Comparison of ENCODE assay signal across 20 cellular contexts in genomic region chr9:134497283-134497860, GRCh38.
"Had no signal": no experiment of that assay in that cellular context is flagged by ENCODE, and none has a peak within 500 bp of the region (broad histone marks: within the 10 kb centered on the region; RNA-seq: fewer than 3 reads in every experiment).

No MANE protein-coding gene starts in this region.

- H3K4me1 Mint-ChIP-seq: activated CD4-positive, alpha-beta T cell treated with anti-CD3 and anti-CD28 coated beads for 36 hours had no signal

- H3K36me3 ChIP-seq: adrenal gland, heart right ventricle, neutrophil, spleen, transverse colon had no signal

- H3K4me3 Mint-ChIP-seq: activated CD4-positive, alpha-beta T cell treated with anti-CD3 and anti-CD28 coated beads for 36 hours; activated CD8-positive, alpha-beta T cell treated with anti-CD3 and anti-CD28 coated beads, Interleukin-2, amount 10 ng/mL, durations not matched to agents 7 days and 5 days; stimulated activated memory B cell treated with anti-CD40 and anti-IgM and Interleukin-4, amounts not matched to agents 10 μg/mL and 1 μg/mL and 100 μg/mL, for 72 hours had no signal

- H3K4me3 ChIP-seq: adrenal gland, coronary artery, heart right ventricle, spleen, transverse colon had no signal

- H3K36me3 Mint-ChIP-seq: stimulated activated memory B cell treated with anti-CD40 and anti-IgM and Interleukin-4, amounts not matched to agents 10 μg/mL and 1 μg/mL and 100 μg/mL, for 72 hours had no signal

- H3K27ac ChIP-seq: adrenal gland, coronary artery, neutrophil, spleen, transverse colon, VCaP had no signal

- H3K9me3 Mint-ChIP-seq: stimulated activated memory B cell treated with anti-CD40 and anti-IgM and Interleukin-4, amounts not matched to agents 10 μg/mL and 1 μg/mL and 100 μg/mL, for 72 hours had no signal

- FAIRE-seq: endothelial cell of umbilical vein, frontal cortex, kidney had no signal

- H3K27ac Mint-ChIP-seq: activated CD4-positive, alpha-beta T cell treated with anti-CD3 and anti-CD28 coated beads for 36 hours; activated CD8-positive, alpha-beta T cell treated with anti-CD3 and anti-CD28 coated beads, Interleukin-2, amount 10 ng/mL, durations not matched to agents 7 days and 5 days; stimulated activated memory B cell treated with anti-CD40 and anti-IgM and Interleukin-4, amounts not matched to agents 10 μg/mL and 1 μg/mL and 100 μg/mL, for 72 hours had no signal

- ATAC-seq: activated CD4-positive, alpha-beta T cell treated with anti-CD3 and anti-CD28 coated beads for 36 hours; activated CD8-positive, alpha-beta T cell treated with anti-CD3 and anti-CD28 coated beads, Interleukin-2, amount 10 ng/mL, durations not matched to agents 7 days and 5 days; heart right ventricle; right cardiac atrium; stimulated activated memory B cell treated with anti-CD40 and anti-IgM and Interleukin-4, amounts not matched to agents 10 μg/mL and 1 μg/mL and 100 μg/mL, for 72 hours had no signal

- DNase-seq: activated CD4-positive, alpha-beta T cell treated with anti-CD3 and anti-CD28 coated beads for 36 hours; activated CD8-positive, alpha-beta T cell treated with anti-CD3 and anti-CD28 coated beads, Interleukin-2, amount 10 ng/mL, durations not matched to agents 7 days and 5 days; activated naive CD4-positive, alpha-beta T cell treated with Interleukin-2 at 50 U/mL for 16 hours; adrenal gland; caudate nucleus; effector CD4-positive, alpha-beta T cell; heart right ventricle; stimulated activated CD4-positive, alpha-beta T cell treated with anti-CD3 and anti-CD28 coated beads, Interleukin-1b, Interleukin-23, amount 100 ng/mL, for 48 hours; substantia nigra; T-helper 9 cell had no signal

- H3K9me3 ChIP-seq: adrenal gland, heart right ventricle, neutrophil, spleen, transverse colon had no signal
